1 cellular context compared by ENCODE assay signal in the genomic region with DNA sequence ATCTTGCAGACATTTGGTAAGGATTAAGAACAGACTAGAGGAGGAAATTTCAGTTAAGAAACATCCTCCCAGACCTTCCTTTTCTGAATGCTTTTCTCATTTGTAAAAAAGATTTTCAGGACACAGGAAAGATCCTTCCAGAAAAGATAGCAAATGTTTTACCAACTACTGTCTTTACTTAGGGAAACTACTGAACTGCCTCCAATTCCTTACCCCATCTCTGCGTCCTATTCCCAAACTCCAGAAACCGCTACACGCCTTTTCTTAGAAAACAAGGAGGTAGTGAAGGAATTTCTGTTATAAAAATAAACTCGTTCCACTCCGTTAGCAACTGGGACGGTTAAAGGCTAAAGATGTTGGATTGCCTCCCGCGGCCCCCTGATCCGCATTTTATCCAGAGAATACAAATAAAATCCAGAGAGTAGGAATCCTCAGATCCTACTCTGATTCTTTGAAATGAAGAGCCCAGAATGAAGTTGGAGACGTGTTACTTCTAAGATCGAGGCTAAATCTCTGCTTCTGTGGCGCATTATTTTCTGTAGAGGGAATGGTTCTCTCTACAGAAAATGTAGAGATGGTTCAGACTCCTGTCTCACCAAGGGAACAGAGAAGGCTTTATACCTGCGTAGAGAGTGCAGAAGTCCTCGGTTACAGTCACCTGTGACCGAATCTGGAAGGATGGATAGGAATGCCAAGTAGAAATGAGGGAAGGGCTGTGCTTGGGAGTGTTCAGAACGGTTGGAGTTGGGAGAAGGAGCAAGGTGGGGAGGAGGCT.
TF ChIP-seq lines count a peak whose summit lies in the region.

No MANE protein-coding gene starts in this region.

TF ChIP-seq in K562, 482 proteins besides CTCF, POLR2A, EP300 and RAD21 (continued from another document):
- TF ChIP-seq, protein P1, sequence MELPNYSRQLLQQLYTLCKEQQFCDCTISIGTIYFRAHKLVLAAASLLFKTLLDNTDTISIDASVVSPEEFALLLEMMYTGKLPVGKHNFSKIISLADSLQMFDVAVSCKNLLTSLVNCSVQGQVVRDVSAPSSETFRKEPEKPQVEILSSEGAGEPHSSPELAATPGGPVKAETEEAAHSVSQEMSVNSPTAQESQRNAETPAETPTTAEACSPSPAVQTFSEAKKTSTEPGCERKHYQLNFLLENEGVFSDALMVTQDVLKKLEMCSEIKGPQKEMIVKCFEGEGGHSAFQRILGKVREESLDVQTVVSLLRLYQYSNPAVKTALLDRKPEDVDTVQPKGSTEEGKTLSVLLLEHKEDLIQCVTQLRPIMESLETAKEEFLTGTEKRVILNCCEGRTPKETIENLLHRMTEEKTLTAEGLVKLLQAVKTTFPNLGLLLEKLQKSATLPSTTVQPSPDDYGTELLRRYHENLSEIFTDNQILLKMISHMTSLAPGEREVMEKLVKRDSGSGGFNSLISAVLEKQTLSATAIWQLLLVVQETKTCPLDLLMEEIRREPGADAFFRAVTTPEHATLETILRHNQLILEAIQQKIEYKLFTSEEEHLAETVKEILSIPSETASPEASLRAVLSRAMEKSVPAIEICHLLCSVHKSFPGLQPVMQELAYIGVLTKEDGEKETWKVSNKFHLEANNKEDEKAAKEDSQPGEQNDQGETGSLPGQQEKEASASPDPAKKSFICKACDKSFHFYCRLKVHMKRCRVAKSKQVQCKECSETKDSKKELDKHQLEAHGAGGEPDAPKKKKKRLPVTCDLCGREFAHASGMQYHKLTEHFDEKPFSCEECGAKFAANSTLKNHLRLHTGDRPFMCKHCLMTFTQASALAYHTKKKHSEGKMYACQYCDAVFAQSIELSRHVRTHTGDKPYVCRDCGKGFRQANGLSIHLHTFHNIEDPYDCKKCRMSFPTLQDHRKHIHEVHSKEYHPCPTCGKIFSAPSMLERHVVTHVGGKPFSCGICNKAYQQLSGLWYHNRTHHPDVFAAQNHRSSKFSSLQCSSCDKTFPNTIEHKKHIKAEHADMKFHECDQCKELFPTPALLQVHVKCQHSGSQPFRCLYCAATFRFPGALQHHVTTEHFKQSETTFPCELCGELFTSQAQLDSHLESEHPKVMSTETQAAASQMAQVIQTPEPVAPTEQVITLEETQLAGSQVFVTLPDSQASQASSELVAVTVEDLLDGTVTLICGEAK (IDR thresholded peaks at IDR 0.05) = peak; percentile 30
- TF ChIP-seq, protein P1 (CRISPR knock-in tag; IDR thresholded peaks at IDR 0.05) = no peak
- TF ChIP-seq ZNF324 (CRISPR knock-in tag; IDR thresholded peaks at IDR 0.05) = no peak
